ENCODE assay signal across 31 cellular contexts in genomic region chr17:16593356-16594102, GRCh38. TPM values are rescaled to one million over a fixed set of nuclear protein-coding genes. Genes with fewer than 3 reads are reported as not detected.
DNase-seq lines count a peak whose midpoint lies in the region; ATAC-seq and TF ChIP-seq lines count a peak whose summit lies in the region.
"Had no signal": no experiment of that assay in that cellular context is flagged by ENCODE, and none has a peak within 500 bp of the region (broad histone marks: within the 10 kb centered on the region; RNA-seq: fewer than 3 reads in every experiment).

No MANE protein-coding gene starts in this region.

- no peaks in the 10 kb centered on the region for H3K9me3 ChIP-seq in breast epithelium
- H3K9me3 ChIP-seq in mammary epithelial cell (replicated peaks; ENCODE audit: insufficient read depth, low read length), result no peaks in the 10 kb centered on the region
- H3K9me3 ChIP-seq in vagina, result no peaks in the 10 kb centered on the region
- no peaks in the 10 kb centered on the region for H3K9me3 ChIP-seq in heart right ventricle
- H3K9me3 ChIP-seq: gastrocnemius medialis, prostate gland had no signal

- intact Hi-C loops in MCF 10A (cut with micrococcal nuclease), result no loop called here
- intact Hi-C loops in breast epithelium (cut with DNase I; ENCODE audit: low total_unique reads), result no loop called here
- intact Hi-C loops in mammary epithelial cell (cut with micrococcal nuclease), result no loop called here
- intact Hi-C loops in vagina (cut with DNase I), result no loop called here
- intact Hi-C loops in heart right ventricle (cut with DNase I), result no loop called here

- TF ChIP-seq POLR2A in breast epithelium (IDR thresholded peaks at IDR 0.05) (no peak), vagina (IDR thresholded peaks at IDR 0.05) (no peak)

- H3K4me1 Mint-ChIP-seq in MCF 10A (ENCODE audit: insufficient read depth, unreplicated experiment), result peaks cover 8% of the 10 kb centered on the region
- H3K4me1 Mint-ChIP-seq: neural progenitor cell had no signal

- H2AFZ ChIP-seq in mammary epithelial cell (ENCODE audit: low read depth, low read length), result no peak overlapping the region
- H2AFZ ChIP-seq: neural progenitor cell had no signal

- H4K20me1 ChIP-seq in mammary epithelial cell (ENCODE audit: insufficient read depth, low read length), result no peaks in the 10 kb centered on the region

- TF ChIP-seq CTCF in MCF 10A (IDR thresholded peaks at IDR 0.05; ENCODE audit: unreplicated experiment) (no peak), breast epithelium (IDR thresholded peaks at IDR 0.05) (no peak), mammary epithelial cell (conservative IDR thresholded peaks at IDR 0.05 in 1 of 2, IDR thresholded peaks at IDR 0.05 in 1 of 2; ENCODE audit: extremely low read depth in 1 of 2, insufficient read depth in 1 of 2, low read depth in 1 of 2, low read length in 2 of 2) (no peak), fibroblast of villous mesenchyme (IDR thresholded peaks at IDR 0.05; ENCODE audit: insufficient read depth, low read depth, low read length) (no peak), vagina (IDR thresholded peaks at IDR 0.05) (no peak), heart right ventricle (IDR thresholded peaks at IDR 0.05) (no peak)

- no peaks in the 10 kb centered on the region for H3K79me2 ChIP-seq in mammary epithelial cell (ENCODE audit: insufficient read depth, low read length)

- 3% methylated on average over 2 of the region's 2 CpGs for WGBS in mammary epithelial cell (ENCODE audit: low coverage, missing lambda C conversion rate)
- WGBS in heart right ventricle, 2 donors, result 64 to 65% methylated on average over 2 of the region's 2 CpGs

- H3K27ac ChIP-seq in breast epithelium, result peak overlapping the region in 1 of 2 donors; percentile 14
- H3K27ac ChIP-seq in mammary epithelial cell (ENCODE audit: insufficient read depth, low read depth, low read length), result no peak overlapping the region
- peak overlapping the region; percentile 23 for H3K27ac ChIP-seq in vagina
- H3K27ac ChIP-seq in heart right ventricle, result no peak overlapping the region
- H3K27ac ChIP-seq: brain microvascular endothelial cell, C4-2B, gastrocnemius medialis, neural progenitor cell, prostate gland, SJCRH30, VCaP had no signal

- DNase-seq in MCF 10A (ENCODE audit: unreplicated experiment), result peak; percentile 55
- no peak for DNase-seq in breast epithelium (ENCODE audit: low spot score in 2 of 2)
- DNase-seq in mammary epithelial cell, result peak; percentile 23
- DNase-seq in fibroblast of villous mesenchyme (ENCODE audit: low read depth), result peak; percentile 75
- no peak for DNase-seq in vagina (ENCODE audit: extremely low spot score in 2 of 2)
- DNase-seq in heart right ventricle, result no peak
- DNase-seq in HCEC 1CT, result no peak
- DNase-seq: activated CD4-positive, alpha-beta T cell treated with anti-CD3 and anti-CD28 coated beads, Interleukin-2, amount 50 U/mL, for 4 hours; activated effector memory CD4-positive, alpha-beta T cell treated with Interleukin-2 at 50 U/mL for 16 hours; brain microvascular endothelial cell; cortex of kidney; EL; gastrocnemius medialis; H7; hypothalamus; KG1; NCI-H1048; NCI-H187; NCI-H2227 treated with DMSO at 0.1 percent for 48 hours; NCI-H82; SJCRH30; small intestine; stimulated activated CD4-positive, alpha-beta T cell treated with anti-CD3 and anti-CD28 coated beads, Interleukin-2, amount 100 ng/mL, for 24 hours had no signal

- in situ Hi-C loops in mammary epithelial cell (cut with MboI; ENCODE audit: low sequenced_read_pairs in 2 of 2), result loop anchor here in 1 of 2 donors (25.0 kb wide), 1 partner anchor 269 kb away; no protein-coding TSS in a partner anchor

- no peaks in the 10 kb centered on the region for H3K27me3 ChIP-seq in breast epithelium
- no peaks in the 10 kb centered on the region for H3K27me3 ChIP-seq in mammary epithelial cell (ENCODE audit: insufficient read depth, low read length)
- no peaks in the 10 kb centered on the region for H3K27me3 ChIP-seq in vagina
- H3K27me3 ChIP-seq in heart right ventricle, result peaks cover 0 to 19% (median 0%) of the 10 kb centered on the region in 7 donors
- H3K27me3 ChIP-seq: brain microvascular endothelial cell, SJCRH30 had no signal

- CTCF ChIA-PET in MCF 10A (lab: Yijun Ruan, JAX) (interaction anchor here (0.6 kb wide), 1 partner anchor 142 kb away, joined by 3 read pairs; no protein-coding TSS in a partner anchor), mammary epithelial cell (lab: Charles Lee; ENCODE audit: low non-redundant PET) (no interaction called here)

- H3K4me3 ChIP-seq in breast epithelium (peak overlapping the region in 1 of 3 donors; percentile 13), mammary epithelial cell (replicated peaks in 1 of 3; ENCODE audit: insufficient read depth in 1 of 3, low read depth in 2 of 3, low read length in 3 of 3) (no peak overlapping the region), fibroblast of villous mesenchyme (ENCODE audit: low read depth, low read length) (no peak overlapping the region), vagina (no peak overlapping the region), heart right ventricle (no peak overlapping the region)
- H3K4me3 ChIP-seq: gastrocnemius medialis, neural progenitor cell, prostate gland, SJCRH30 had no signal

- H3K9ac ChIP-seq in mammary epithelial cell (ENCODE audit: insufficient read depth, low read length), result no peak overlapping the region
- H3K9ac ChIP-seq: neural progenitor cell had no signal

- H3K4me1 ChIP-seq in breast epithelium (no peaks in the 10 kb centered on the region), mammary epithelial cell (ENCODE audit: insufficient read depth, low read length) (peaks cover 4% of the 10 kb centered on the region), vagina (peaks cover 5% of the 10 kb centered on the region), heart right ventricle (peaks cover 0 to 11% (median 5%) of the 10 kb centered on the region in 9 donors)
- H3K4me1 ChIP-seq: neural progenitor cell, prostate gland, SJCRH30 had no signal

- BruUV-seq in MCF 10A (replicated peaks; lab: Mats Ljungman, UMichigan) (no TSS peak), mammary epithelial cell (replicated peaks; lab: Mats Ljungman, UMichigan) (no TSS peak)

- no peak overlapping the region for H3K4me3 Mint-ChIP-seq in MCF 10A (ENCODE audit: unreplicated experiment)
- H3K4me3 Mint-ChIP-seq: neural progenitor cell; stimulated activated memory B cell treated with anti-CD40 and anti-IgM and Interleukin-4, amounts not matched to agents 10 μg/mL and 1 μg/mL and 100 μg/mL, for 72 hours; T-helper 1 cell treated with Interleukin-12 subunit alpha and Interleukin-12 subunit beta and Interleukin-4 antibody, amounts not matched to agents 30 μg/mL and 1 μg/mL, for 36 hours had no signal

- H3K9me3 Mint-ChIP-seq in MCF 10A (ENCODE audit: unreplicated experiment), result peaks cover 8% of the 10 kb centered on the region
- H3K9me3 Mint-ChIP-seq: stimulated activated memory B cell treated with anti-CD40 and anti-IgM and Interleukin-4, amounts not matched to agents 10 μg/mL and 1 μg/mL and 100 μg/mL, for 72 hours; T-helper 1 cell treated with Interleukin-12 subunit alpha and Interleukin-12 subunit beta and Interleukin-4 antibody, amounts not matched to agents 30 μg/mL and 1 μg/mL, for 36 hours had no signal

- dilution Hi-C loops in mammary epithelial cell (cut with HindIII; ENCODE audit: low sequenced_read_pairs), result no loop called here

- no peak overlapping the region for H3K4me2 ChIP-seq in mammary epithelial cell (ENCODE audit: insufficient read depth, low read depth, low read length)
- H3K4me2 ChIP-seq: neural progenitor cell had no signal

- POLR2A ChIA-PET in MCF 10A (lab: Yijun Ruan, JAX), result interaction anchor here (1.4 kb wide), 1 partner anchor 9 kb away, joined by 3 read pairs; no protein-coding TSS in a partner anchor

- no peaks in the 10 kb centered on the region for H3K36me3 Mint-ChIP-seq in MCF 10A (ENCODE audit: insufficient read depth, unreplicated experiment)
- H3K36me3 Mint-ChIP-seq: stimulated activated memory B cell treated with anti-CD40 and anti-IgM and Interleukin-4, amounts not matched to agents 10 μg/mL and 1 μg/mL and 100 μg/mL, for 72 hours had no signal

- H3K27ac Mint-ChIP-seq in MCF 10A (ENCODE audit: low read depth, unreplicated experiment), result peak overlapping the region; percentile 52
- H3K27ac Mint-ChIP-seq: neural progenitor cell; stimulated activated memory B cell treated with anti-CD40 and anti-IgM and Interleukin-4, amounts not matched to agents 10 μg/mL and 1 μg/mL and 100 μg/mL, for 72 hours; T-helper 1 cell treated with Interleukin-12 subunit alpha and Interleukin-12 subunit beta and Interleukin-4 antibody, amounts not matched to agents 30 μg/mL and 1 μg/mL, for 36 hours had no signal

- no peaks in the 10 kb centered on the region for H3K36me3 ChIP-seq in breast epithelium
- H3K36me3 ChIP-seq in mammary epithelial cell (ENCODE audit: insufficient read depth, low read length), result no peaks in the 10 kb centered on the region
- H3K36me3 ChIP-seq in vagina, result no peaks in the 10 kb centered on the region
- H3K36me3 ChIP-seq in heart right ventricle, result no peaks in the 10 kb centered on the region
- H3K36me3 ChIP-seq: brain microvascular endothelial cell, gastrocnemius medialis, neural progenitor cell, prostate gland, SJCRH30 had no signal

- H3K27me3 Mint-ChIP-seq in MCF 10A (ENCODE audit: insufficient read depth, unreplicated experiment), result no peaks in the 10 kb centered on the region

- no peak for ATAC-seq in HG02885 (IDR thresholded peaks at IDR 0.05; ENCODE audit: poor library complexity, unreplicated experiment)
- no peak for ATAC-seq in heart right ventricle
- ATAC-seq: gastrocnemius medialis; Panc1; stimulated activated memory B cell treated with anti-CD40 and anti-IgM and Interleukin-4, amounts not matched to agents 10 μg/mL and 1 μg/mL and 100 μg/mL, for 72 hours had no signal

RNA-seq across cellular contexts. Expression of gene ZNF287, which starts 24.5 kb away (rescaled TPM):
- total RNA-seq in MCF 10A (2022) (2.2 and 2.4 TPM in 2 replicates), breast epithelium (10 to 100 TPM in 1 of 3 donors, 1 to 10 TPM in 2; 6.2 to 12.1 (median 7.2) TPM), mammary epithelial cell (1 to 10 TPM; 6.6 to 6.7 TPM), fibroblast of villous mesenchyme (3.9 and 5.2 TPM in 2 replicates), vagina (5.9 TPM), heart right ventricle (10 to 100 TPM in 9 of 10 donors, 1 to 10 TPM in 1; 7.8 to 14.6 (median 11.4) TPM)
- polyA plus RNA-seq in mammary epithelial cell (4.4 TPM), heart right ventricle (10 to 100 TPM in 1 of 2 donors, 1 to 10 TPM in 1; 4.0 to 32.0 TPM)
- 14.1 TPM for polyA minus RNA-seq in mammary epithelial cell

Comparison
In these comparisons a context has a peak if more than half of its experiments do, and no peak if none do; other contexts are left out.
1. DNase-seq: peak in MCF 10A (single experiment), mammary epithelial cell (single experiment) and fibroblast of villous mesenchyme (single experiment); none in breast epithelium (0 of 2), vagina (0 of 2), heart right ventricle (0 of 2) and HCEC 1CT (single experiment).